In genomic region chr17:38509008-38509771, GRCh38 we compare ENCODE assay signal across 9 cellular contexts.
DNase-seq lines count a peak whose midpoint lies in the region; ATAC-seq, FAIRE-seq and TF ChIP-seq lines count a peak whose summit lies in the region.
"Had no signal": no experiment of that assay in that cellular context is flagged by ENCODE, and none has a peak within 500 bp of the region (broad histone marks: within the 10 kb centered on the region; RNA-seq: fewer than 3 reads in every experiment).

No MANE protein-coding gene starts in this region.

- POLR2A ChIA-PET in CD8-positive, alpha-beta T cell (lab: Charles Lee): no interaction called here
- POLR2A ChIA-PET in activated B cell treated with CpG ODN at 0.5 μM for 24 hours (lab: Charles Lee): no interaction called here

- intact Hi-C loops in CD8-positive, alpha-beta T cell (cut with DNase I, micrococcal nuclease): no loop called here
- intact Hi-C loops in activated B cell treated with CpG ODN at 0.5 μM for 24 hours (cut with micrococcal nuclease): no loop called here

- H3K27ac ChIP-seq in CD8-positive, alpha-beta T cell (ENCODE audit: low read depth, low read length): no peak overlapping the region
- H3K27ac ChIP-seq: SJSA1 had no signal

- peaks cover 41% of the 10 kb centered on the region for H3K27me3 Mint-ChIP-seq in CD8-positive, alpha-beta T cell (ENCODE audit: low read depth)
- peaks cover 39% of the 10 kb centered on the region for H3K27me3 Mint-ChIP-seq in activated B cell treated with CpG ODN at 0.5 μM for 24 hours

- peaks cover 9% of the 10 kb centered on the region for H3K4me1 Mint-ChIP-seq in CD8-positive, alpha-beta T cell (ENCODE audit: low read depth)
- peaks cover 7% of the 10 kb centered on the region for H3K4me1 Mint-ChIP-seq in activated B cell treated with CpG ODN at 0.5 μM for 24 hours

- ATAC-seq in CD8-positive, alpha-beta T cell: peak; percentile 91
- ATAC-seq in activated B cell treated with CpG ODN at 0.5 μM for 24 hours (ENCODE audit: low read depth): peak; percentile 86
- ATAC-seq in GM21786 (IDR thresholded peaks at IDR 0.05; ENCODE audit: unreplicated experiment): no peak
- no peak for ATAC-seq in HG02973 (IDR thresholded peaks at IDR 0.05; ENCODE audit: unreplicated experiment)

- peaks cover 9% of the 10 kb centered on the region for H3K27me3 ChIP-seq in CD8-positive, alpha-beta T cell (ENCODE audit: insufficient read depth, low read length)
- H3K27me3 ChIP-seq in bronchial epithelial cell (ENCODE audit: control insufficient read depth, insufficient read depth, low read length): no peaks in the 10 kb centered on the region
- H3K27me3 ChIP-seq: SJSA1 had no signal

- H3K9me3 Mint-ChIP-seq in CD8-positive, alpha-beta T cell: no peaks in the 10 kb centered on the region
- no peaks in the 10 kb centered on the region for H3K9me3 Mint-ChIP-seq in activated B cell treated with CpG ODN at 0.5 μM for 24 hours

- H3K4me3 ChIP-seq in CD8-positive, alpha-beta T cell (ENCODE audit: low read depth, low read length): peak overlapping the region; percentile 31
- peak overlapping the region; percentile 27; the same call in 1 of the 2 replicates for H3K4me3 ChIP-seq in Jurkat, Clone E6-1 (ENCODE audit: low read length)
- H3K4me3 ChIP-seq in bronchial epithelial cell (ENCODE audit: low read depth, low read length): no peak overlapping the region
- H3K4me3 ChIP-seq: SJSA1 had no signal

- no peaks in the 10 kb centered on the region for H3K9me3 ChIP-seq in CD8-positive, alpha-beta T cell (ENCODE audit: low read length)
- H3K9me3 ChIP-seq: SJSA1 had no signal

- no peaks in the 10 kb centered on the region for H3K4me1 ChIP-seq in CD8-positive, alpha-beta T cell (ENCODE audit: insufficient read depth, low read length)
- H3K4me1 ChIP-seq: SJSA1 had no signal

- CTCF ChIA-PET in CD8-positive, alpha-beta T cell (lab: Charles Lee): interaction anchor here (1.0 to 2.0 kb wide), 4 partner anchors 27 to 158 kb away, joined by 3 to 4 read pairs (median 3); no protein-coding TSS in a partner anchor
- CTCF ChIA-PET in activated B cell treated with CpG ODN at 0.5 μM for 24 hours (lab: Charles Lee): interaction anchor here (0.6 kb wide), 1 partner anchor 124 kb away, joined by 3 read pairs; no protein-coding TSS in a partner anchor

- peak; percentile 39 to 78 (median 68) for DNase-seq in CD8-positive, alpha-beta T cell
- DNase-seq in Jurkat, Clone E6-1 (ENCODE audit: low read depth, low spot score): peak; percentile 83
- DNase-seq in activated B cell treated with CpG ODN at 0.5 μM for 24 hours: peak; percentile 54
- DNase-seq in bronchial epithelial cell (ENCODE audit: low read depth): peak; percentile 55
- peak; percentile 74 for DNase-seq in inferior parietal cortex (ENCODE audit: extremely low spot score)
- DNase-seq in stimulated activated CD4-positive, alpha-beta T cell treated with anti-CD3 and anti-CD28 coated beads, Interleukin-15, amount 100 ng/mL, for 48 hours (ENCODE audit: low read depth in 2 of 2): peak; percentile 71 to 75

- no peaks in the 10 kb centered on the region for H3K36me3 ChIP-seq in CD8-positive, alpha-beta T cell (ENCODE audit: insufficient read depth, low read length)
- peaks cover 10% of the 10 kb centered on the region for H3K36me3 ChIP-seq in bronchial epithelial cell (ENCODE audit: control insufficient read depth, insufficient read depth, low read length)

- TF ChIP-seq CTCF in CD8-positive, alpha-beta T cell (IDR thresholded peaks at IDR 0.05): peak; percentile 44
- no peak for TF ChIP-seq CTCF in activated B cell treated with CpG ODN at 0.5 μM for 24 hours (IDR thresholded peaks at IDR 0.05)
- peak; percentile 59 for TF ChIP-seq CTCF in bronchial epithelial cell (IDR thresholded peaks at IDR 0.05; ENCODE audit: insufficient read depth, low read length, severe bottlenecking)

- no peak overlapping the region for H3K27ac Mint-ChIP-seq in CD8-positive, alpha-beta T cell
- H3K27ac Mint-ChIP-seq in activated B cell treated with CpG ODN at 0.5 μM for 24 hours: no peak overlapping the region

- H3K36me3 Mint-ChIP-seq in CD8-positive, alpha-beta T cell: no peaks in the 10 kb centered on the region
- H3K36me3 Mint-ChIP-seq in activated B cell treated with CpG ODN at 0.5 μM for 24 hours (ENCODE audit: low read depth): no peaks in the 10 kb centered on the region

- FAIRE-seq in bronchial epithelial cell (lab: Jason Lieb, UNC): no peak

- peak overlapping the region; percentile 78 for H3K4me3 Mint-ChIP-seq in CD8-positive, alpha-beta T cell
- H3K4me3 Mint-ChIP-seq in activated B cell treated with CpG ODN at 0.5 μM for 24 hours: peak overlapping the region; percentile 80

Comparison
In these comparisons a context has a peak if more than half of its experiments do, and no peak if none do; other contexts are left out.
1. ATAC-seq: peak in CD8-positive, alpha-beta T cell (single experiment) and activated B cell treated with CpG ODN at 0.5 μM for 24 hours (single experiment); none in GM21786 (single experiment) and HG02973 (single experiment).
2. Peak in every context shown above with its lines, with median percentiles within 50 percentile points of each other: DNase-seq.